In genomic region chr4:11842620-11843263, GRCh38 we compare ENCODE assay signal across 2 cellular contexts.
TF ChIP-seq lines count a peak whose summit lies in the region.

No MANE protein-coding gene starts in this region.

TF ChIP-seq in HepG2, 621 proteins besides CTCF, POLR2A, EP300 and RAD21:
- no peak for TF ChIP-seq PRDM15 (CRISPR knock-in tag; IDR thresholded peaks at IDR 0.05)
- TF ChIP-seq CEBPB (IDR thresholded peaks at IDR 0.05; ENCODE audit: borderline replicate concordance, low read depth, low read length): peak; percentile 48; the same call in 1 of the 2 replicates
- TF ChIP-seq MAFK (conservative IDR thresholded peaks at IDR 0.05 in 1 of 2, IDR thresholded peaks at IDR 0.05 in 1 of 2; ENCODE audit: low read length in 2 of 2): peak; percentile 25 to 55; a peak in 3 of 4 replicates

TF ChIP-seq in GM23338, 12 proteins besides CTCF, POLR2A, EP300 and RAD21 (continued from another document):
- TF ChIP-seq, protein P1, sequence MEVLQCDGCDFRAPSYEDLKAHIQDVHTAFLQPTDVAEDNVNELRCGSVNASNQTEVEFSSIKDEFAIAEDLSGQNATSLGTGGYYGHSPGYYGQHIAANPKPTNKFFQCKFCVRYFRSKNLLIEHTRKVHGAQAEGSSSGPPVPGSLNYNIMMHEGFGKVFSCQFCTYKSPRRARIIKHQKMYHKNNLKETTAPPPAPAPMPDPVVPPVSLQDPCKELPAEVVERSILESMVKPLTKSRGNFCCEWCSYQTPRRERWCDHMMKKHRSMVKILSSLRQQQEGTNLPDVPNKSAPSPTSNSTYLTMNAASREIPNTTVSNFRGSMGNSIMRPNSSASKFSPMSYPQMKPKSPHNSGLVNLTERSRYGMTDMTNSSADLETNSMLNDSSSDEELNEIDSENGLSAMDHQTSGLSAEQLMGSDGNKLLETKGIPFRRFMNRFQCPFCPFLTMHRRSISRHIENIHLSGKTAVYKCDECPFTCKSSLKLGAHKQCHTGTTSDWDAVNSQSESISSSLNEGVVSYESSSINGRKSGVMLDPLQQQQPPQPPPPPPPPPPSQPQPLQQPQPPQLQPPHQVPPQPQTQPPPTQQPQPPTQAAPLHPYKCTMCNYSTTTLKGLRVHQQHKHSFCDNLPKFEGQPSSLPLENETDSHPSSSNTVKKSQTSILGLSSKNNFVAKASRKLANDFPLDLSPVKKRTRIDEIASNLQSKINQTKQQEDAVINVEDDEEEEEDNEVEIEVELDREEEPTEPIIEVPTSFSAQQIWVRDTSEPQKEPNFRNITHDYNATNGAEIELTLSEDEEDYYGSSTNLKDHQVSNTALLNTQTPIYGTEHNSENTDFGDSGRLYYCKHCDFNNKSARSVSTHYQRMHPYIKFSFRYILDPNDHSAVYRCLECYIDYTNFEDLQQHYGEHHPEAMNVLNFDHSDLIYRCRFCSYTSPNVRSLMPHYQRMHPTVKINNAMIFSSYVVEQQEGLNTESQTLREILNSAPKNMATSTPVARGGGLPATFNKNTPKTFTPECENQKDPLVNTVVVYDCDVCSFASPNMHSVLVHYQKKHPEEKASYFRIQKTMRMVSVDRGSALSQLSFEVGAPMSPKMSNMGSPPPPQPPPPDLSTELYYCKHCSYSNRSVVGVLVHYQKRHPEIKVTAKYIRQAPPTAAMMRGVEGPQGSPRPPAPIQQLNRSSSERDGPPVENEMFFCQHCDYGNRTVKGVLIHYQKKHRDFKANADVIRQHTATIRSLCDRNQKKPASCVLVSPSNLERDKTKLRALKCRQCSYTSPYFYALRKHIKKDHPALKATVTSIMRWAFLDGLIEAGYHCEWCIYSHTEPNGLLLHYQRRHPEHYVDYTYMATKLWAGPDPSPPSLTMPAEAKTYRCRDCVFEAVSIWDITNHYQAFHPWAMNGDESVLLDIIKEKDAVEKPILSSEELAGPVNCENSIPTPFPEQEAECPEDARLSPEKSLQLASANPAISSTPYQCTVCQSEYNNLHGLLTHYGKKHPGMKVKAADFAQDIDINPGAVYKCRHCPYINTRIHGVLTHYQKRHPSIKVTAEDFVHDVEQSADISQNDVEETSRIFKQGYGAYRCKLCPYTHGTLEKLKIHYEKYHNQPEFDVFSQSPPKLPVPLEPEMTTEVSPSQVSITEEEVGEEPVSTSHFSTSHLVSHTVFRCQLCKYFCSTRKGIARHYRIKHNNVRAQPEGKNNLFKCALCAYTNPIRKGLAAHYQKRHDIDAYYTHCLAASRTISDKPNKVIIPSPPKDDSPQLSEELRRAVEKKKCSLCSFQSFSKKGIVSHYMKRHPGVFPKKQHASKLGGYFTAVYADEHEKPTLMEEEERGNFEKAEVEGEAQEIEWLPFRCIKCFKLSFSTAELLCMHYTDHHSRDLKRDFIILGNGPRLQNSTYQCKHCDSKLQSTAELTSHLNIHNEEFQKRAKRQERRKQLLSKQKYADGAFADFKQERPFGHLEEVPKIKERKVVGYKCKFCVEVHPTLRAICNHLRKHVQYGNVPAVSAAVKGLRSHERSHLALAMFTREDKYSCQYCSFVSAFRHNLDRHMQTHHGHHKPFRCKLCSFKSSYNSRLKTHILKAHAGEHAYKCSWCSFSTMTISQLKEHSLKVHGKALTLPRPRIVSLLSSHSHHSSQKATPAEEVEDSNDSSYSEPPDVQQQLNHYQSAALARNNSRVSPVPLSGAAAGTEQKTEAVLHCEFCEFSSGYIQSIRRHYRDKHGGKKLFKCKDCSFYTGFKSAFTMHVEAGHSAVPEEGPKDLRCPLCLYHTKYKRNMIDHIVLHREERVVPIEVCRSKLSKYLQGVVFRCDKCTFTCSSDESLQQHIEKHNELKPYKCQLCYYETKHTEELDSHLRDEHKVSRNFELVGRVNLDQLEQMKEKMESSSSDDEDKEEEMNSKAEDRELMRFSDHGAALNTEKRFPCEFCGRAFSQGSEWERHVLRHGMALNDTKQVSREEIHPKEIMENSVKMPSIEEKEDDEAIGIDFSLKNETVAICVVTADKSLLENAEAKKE (CRISPR knock-in tag; IDR thresholded peaks at IDR 0.05): no peak
- TF ChIP-seq, protein P2, sequence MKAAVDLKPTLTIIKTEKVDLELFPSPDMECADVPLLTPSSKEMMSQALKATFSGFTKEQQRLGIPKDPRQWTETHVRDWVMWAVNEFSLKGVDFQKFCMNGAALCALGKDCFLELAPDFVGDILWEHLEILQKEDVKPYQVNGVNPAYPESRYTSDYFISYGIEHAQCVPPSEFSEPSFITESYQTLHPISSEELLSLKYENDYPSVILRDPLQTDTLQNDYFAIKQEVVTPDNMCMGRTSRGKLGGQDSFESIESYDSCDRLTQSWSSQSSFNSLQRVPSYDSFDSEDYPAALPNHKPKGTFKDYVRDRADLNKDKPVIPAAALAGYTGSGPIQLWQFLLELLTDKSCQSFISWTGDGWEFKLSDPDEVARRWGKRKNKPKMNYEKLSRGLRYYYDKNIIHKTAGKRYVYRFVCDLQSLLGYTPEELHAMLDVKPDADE (IDR thresholded peaks at IDR 0.05): no peak
- TF ChIP-seq EZH2 (IDR thresholded peaks at IDR 0.05; ENCODE audit: low read depth, unreplicated experiment) (no peak), ZNF331 (CRISPR knock-in tag; IDR thresholded peaks at IDR 0.05; ENCODE audit: low read depth) (no peak), ZNF114 (CRISPR knock-in tag; IDR thresholded peaks at IDR 0.05) (no peak), STAT1 (IDR thresholded peaks at IDR 0.05; ENCODE audit: unreplicated experiment) (no peak), CREB1 (CRISPR knock-in tag; IDR thresholded peaks at IDR 0.05; ENCODE audit: low read depth) (no peak), NANOG (IDR thresholded peaks at IDR 0.05; ENCODE audit: borderline replicate concordance) (no peak), POLR2AphosphoS5 (IDR thresholded peaks at IDR 0.05; ENCODE audit: low read depth) (no peak)
- TF ChIP-seq, protein P3, sequence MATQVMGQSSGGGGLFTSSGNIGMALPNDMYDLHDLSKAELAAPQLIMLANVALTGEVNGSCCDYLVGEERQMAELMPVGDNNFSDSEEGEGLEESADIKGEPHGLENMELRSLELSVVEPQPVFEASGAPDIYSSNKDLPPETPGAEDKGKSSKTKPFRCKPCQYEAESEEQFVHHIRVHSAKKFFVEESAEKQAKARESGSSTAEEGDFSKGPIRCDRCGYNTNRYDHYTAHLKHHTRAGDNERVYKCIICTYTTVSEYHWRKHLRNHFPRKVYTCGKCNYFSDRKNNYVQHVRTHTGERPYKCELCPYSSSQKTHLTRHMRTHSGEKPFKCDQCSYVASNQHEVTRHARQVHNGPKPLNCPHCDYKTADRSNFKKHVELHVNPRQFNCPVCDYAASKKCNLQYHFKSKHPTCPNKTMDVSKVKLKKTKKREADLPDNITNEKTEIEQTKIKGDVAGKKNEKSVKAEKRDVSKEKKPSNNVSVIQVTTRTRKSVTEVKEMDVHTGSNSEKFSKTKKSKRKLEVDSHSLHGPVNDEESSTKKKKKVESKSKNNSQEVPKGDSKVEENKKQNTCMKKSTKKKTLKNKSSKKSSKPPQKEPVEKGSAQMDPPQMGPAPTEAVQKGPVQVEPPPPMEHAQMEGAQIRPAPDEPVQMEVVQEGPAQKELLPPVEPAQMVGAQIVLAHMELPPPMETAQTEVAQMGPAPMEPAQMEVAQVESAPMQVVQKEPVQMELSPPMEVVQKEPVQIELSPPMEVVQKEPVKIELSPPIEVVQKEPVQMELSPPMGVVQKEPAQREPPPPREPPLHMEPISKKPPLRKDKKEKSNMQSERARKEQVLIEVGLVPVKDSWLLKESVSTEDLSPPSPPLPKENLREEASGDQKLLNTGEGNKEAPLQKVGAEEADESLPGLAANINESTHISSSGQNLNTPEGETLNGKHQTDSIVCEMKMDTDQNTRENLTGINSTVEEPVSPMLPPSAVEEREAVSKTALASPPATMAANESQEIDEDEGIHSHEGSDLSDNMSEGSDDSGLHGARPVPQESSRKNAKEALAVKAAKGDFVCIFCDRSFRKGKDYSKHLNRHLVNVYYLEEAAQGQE (IDR thresholded peaks at IDR 0.05; ENCODE audit: unreplicated experiment): no peak
